ENCODE assay signal across 8 cellular contexts in the genomic region with DNA sequence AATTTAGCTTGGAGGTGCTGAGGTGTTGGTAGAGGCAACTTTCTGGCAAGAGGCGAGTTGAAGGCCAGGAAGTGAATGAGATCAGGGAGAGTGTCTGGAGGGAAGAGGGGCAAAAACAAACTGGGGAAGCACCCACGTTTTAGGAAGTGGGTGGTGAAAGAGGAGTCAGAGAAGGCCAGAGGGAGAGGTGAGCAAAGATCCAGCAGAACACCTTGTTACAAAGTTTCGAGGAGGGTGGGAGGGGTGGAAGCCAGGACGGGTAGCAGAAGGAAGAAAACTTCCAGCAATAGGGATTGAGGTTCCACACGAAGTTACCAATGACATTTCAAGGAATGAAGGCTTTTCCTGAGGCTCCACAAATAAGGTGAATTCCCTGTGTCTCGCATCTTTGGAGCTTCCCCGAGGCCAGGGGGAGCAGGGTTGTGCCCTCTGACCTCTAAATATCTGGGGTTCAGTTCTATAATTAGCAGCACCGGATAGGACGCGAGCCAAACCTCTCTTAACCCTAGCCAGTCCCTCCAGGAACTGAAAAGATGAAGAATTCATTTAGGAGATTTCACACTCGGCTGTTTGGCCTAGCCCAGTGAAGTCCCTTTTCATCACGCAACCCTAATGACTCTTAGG. TPM values are rescaled to one million over a fixed set of nuclear protein-coding genes. Genes with fewer than 3 reads are reported as not detected.
A peak's percentile ranks its signal among the peaks of the same experiment; 100 is the strongest.
DNase-seq lines count a peak whose midpoint lies in the region; ATAC-seq and TF ChIP-seq lines count a peak whose summit lies in the region.

No MANE protein-coding gene starts in this region.

- peaks cover 4% of the 10 kb centered on the region for H3K27me3 Mint-ChIP-seq in osteocyte (ENCODE audit: unreplicated experiment)

- no peaks in the 10 kb centered on the region for H3K79me2 ChIP-seq in OCI-LY1 (ENCODE audit: insufficient read depth, low read length)

- peak overlapping the region; percentile 78 for H3K4me3 ChIP-seq in OCI-LY1 (ENCODE audit: low read depth, low read length, poor library complexity, severe bottlenecking)
- peak overlapping the region; percentile 99 for H3K4me3 ChIP-seq in effector memory CD4-positive, alpha-beta T cell (ENCODE audit: insufficient read depth, low read depth, low read length, poor library complexity, severe bottlenecking)

- no peaks in the 10 kb centered on the region for H3K27me3 ChIP-seq in OCI-LY1 (ENCODE audit: insufficient read depth, low read length)
- H3K27me3 ChIP-seq in effector memory CD4-positive, alpha-beta T cell (replicated peaks; ENCODE audit: control insufficient read depth, insufficient read depth, low read length, poor library complexity, severe bottlenecking), result no peaks in the 10 kb centered on the region

- peaks cover 21% of the 10 kb centered on the region for H3K4me1 ChIP-seq in OCI-LY1 (ENCODE audit: insufficient read depth, low read length, severe bottlenecking)
- peaks cover 35% of the 10 kb centered on the region for H3K4me1 ChIP-seq in effector memory CD4-positive, alpha-beta T cell (ENCODE audit: control insufficient read depth, insufficient read depth, low read length, poor library complexity, severe bottlenecking)

- H3K9me3 Mint-ChIP-seq in osteocyte (ENCODE audit: unreplicated experiment), result no peaks in the 10 kb centered on the region

- TF ChIP-seq CTCF in OCI-LY1 (IDR thresholded peaks at IDR 0.05; ENCODE audit: low read length), result no peak
- TF ChIP-seq CTCF in osteocyte (IDR thresholded peaks at IDR 0.05), result no peak

- peak; percentile 12 for DNase-seq in Daoy (ENCODE audit: low read depth)
- no peak for DNase-seq in effector memory CD4-positive, alpha-beta T cell
- no peak for DNase-seq in osteocyte (ENCODE audit: extremely low spot score, unreplicated experiment)
- no peak for DNase-seq in RPMI8226
- no peak for DNase-seq in activated CD4-positive, alpha-beta T cell treated with anti-CD3 and anti-CD28 coated beads, Interleukin-2, amount 50 U/mL, for 48 hours

- H3K27ac ChIP-seq in OCI-LY1 (ENCODE audit: low read depth, low read length, poor library complexity, severe bottlenecking), result no peak overlapping the region
- H3K27ac ChIP-seq in effector memory CD4-positive, alpha-beta T cell (ENCODE audit: insufficient read depth, low read length, poor library complexity, severe bottlenecking), result no peak overlapping the region

- H3K4me2 ChIP-seq in OCI-LY1 (ENCODE audit: low read length), result peak overlapping the region; percentile 76

- H2AFZ ChIP-seq in OCI-LY1 (ENCODE audit: low read length), result peak overlapping the region; percentile 51; the same call in 1 of the 2 replicates

- H3K36me3 Mint-ChIP-seq in osteocyte (ENCODE audit: unreplicated experiment), result no peaks in the 10 kb centered on the region

- H3K36me3 ChIP-seq in OCI-LY1 (ENCODE audit: insufficient read depth, low read length), result no peaks in the 10 kb centered on the region
- no peaks in the 10 kb centered on the region for H3K36me3 ChIP-seq in effector memory CD4-positive, alpha-beta T cell (ENCODE audit: control insufficient read depth, insufficient read depth, low read length)

- H3K4me3 Mint-ChIP-seq in osteocyte (ENCODE audit: unreplicated experiment), result peak overlapping the region; percentile 76

- no peaks in the 10 kb centered on the region for H3K9me3 ChIP-seq in OCI-LY1 (ENCODE audit: low read length)
- H3K9me3 ChIP-seq in effector memory CD4-positive, alpha-beta T cell (ENCODE audit: control insufficient read depth, low read length), result no peaks in the 10 kb centered on the region

- H3K9me2 ChIP-seq in OCI-LY1 (ENCODE audit: low read depth, low read length), result no peaks in the 10 kb centered on the region

- peak overlapping the region; percentile 88 for H3K27ac Mint-ChIP-seq in osteocyte (ENCODE audit: unreplicated experiment)

- peaks cover 39% of the 10 kb centered on the region for H3K4me1 Mint-ChIP-seq in osteocyte (ENCODE audit: unreplicated experiment)

- peak overlapping the region; percentile 6; the same call in 1 of the 2 replicates for H3K9ac ChIP-seq in OCI-LY1 (ENCODE audit: low read length)

- ATAC-seq in HG03571 (IDR thresholded peaks at IDR 0.05; ENCODE audit: unreplicated experiment) (no peak), GM18511 (IDR thresholded peaks at IDR 0.05; ENCODE audit: unreplicated experiment) (no peak)

- H4K20me1 ChIP-seq in OCI-LY1 (ENCODE audit: insufficient read depth, low read length), result no peaks in the 10 kb centered on the region

- H3F3A ChIP-seq in OCI-LY1 (ENCODE audit: insufficient read depth, low read length), result no peaks in the 10 kb centered on the region

RNA-seq across cellular contexts. Expression of a gene that starts 0.6 kb away (rescaled TPM):
- 5.9 and 10.0 TPM in 2 replicates for total RNA-seq in Daoy (2014; rRNA removed; shearing (Covaris generic))
- 31.8 and 32.1 TPM in 2 replicates for total RNA-seq in osteocyte

RNA-seq across cellular contexts. Expression of a gene that starts 22.8 kb away (rescaled TPM):
- 138 and 150 TPM in 2 replicates for total RNA-seq in Daoy (2014; rRNA removed; shearing (Covaris generic))
- total RNA-seq in osteocyte, result 112 and 113 TPM in 2 replicates

RNA-seq across cellular contexts. Expression of a gene that starts 25.9 kb away (rescaled TPM):
- total RNA-seq in Daoy (2014; rRNA removed; shearing (Covaris generic)), result 121 and 199 TPM in 2 replicates
- 92.2 and 93.0 TPM in 2 replicates for total RNA-seq in osteocyte
